In the genomic region with DNA sequence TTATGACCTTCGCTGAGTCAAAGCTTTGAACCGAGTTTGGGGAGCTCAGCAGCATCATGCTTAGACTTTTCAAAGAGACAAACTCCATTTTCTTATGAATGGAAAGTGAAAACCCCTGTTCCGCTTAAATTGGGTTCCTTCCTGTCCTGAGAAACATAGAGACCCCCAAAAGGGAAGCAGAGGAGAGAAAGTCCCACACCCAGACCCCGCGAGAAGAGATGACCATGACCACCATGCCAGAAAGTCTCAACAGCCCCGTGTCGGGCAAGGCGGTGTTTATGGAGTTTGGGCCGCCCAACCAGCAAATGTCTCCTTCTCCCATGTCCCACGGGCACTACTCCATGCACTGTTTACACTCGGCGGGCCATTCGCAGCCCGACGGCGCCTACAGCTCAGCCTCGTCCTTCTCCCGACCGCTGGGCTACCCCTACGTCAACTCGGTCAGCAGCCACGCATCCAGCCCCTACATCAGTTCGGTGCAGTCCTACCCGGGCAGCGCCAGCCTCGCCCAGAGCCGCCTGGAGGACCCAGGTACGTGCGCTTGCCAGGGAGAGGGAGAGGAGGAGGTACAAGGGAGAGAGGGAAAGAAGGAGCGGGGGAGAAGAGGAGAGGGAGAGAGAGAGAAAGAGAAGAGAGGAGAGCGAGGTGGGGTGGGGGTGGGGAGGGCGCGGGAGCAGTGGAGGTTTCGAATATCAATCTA, we compare ENCODE assay signal across 8 cellular contexts. TPM values are rescaled to one million over a fixed set of nuclear protein-coding genes. Genes with fewer than 3 reads are reported as not detected.
DNase-seq lines count a peak whose midpoint lies in the region; ATAC-seq and TF ChIP-seq lines count a peak whose summit lies in the region.

A gene (plus strand): TSS at position 48 of the 700 bp plus-strand sequence. CDS start 171 bp downstream, at position 219.

- no peaks in the 10 kb centered on the region for H3K9me3 ChIP-seq in ES-I3 (ENCODE audit: control insufficient read depth, insufficient read depth, low read length)
- no peaks in the 10 kb centered on the region for H3K9me3 ChIP-seq in ectodermal cell (ENCODE audit: control insufficient read depth, low read length)
- H3K9me3 ChIP-seq in neuron (ENCODE audit: low read length): no peaks in the 10 kb centered on the region

- 1 to 2% methylated on average over 30 to 31 of the region's 34 CpGs for WGBS in ectodermal cell, 2 experiments

- no peaks in the 10 kb centered on the region for H3K36me3 ChIP-seq in ES-I3 (ENCODE audit: insufficient read depth, low read length)
- H3K36me3 ChIP-seq in ectodermal cell (ENCODE audit: control insufficient read depth, insufficient read depth, low read length): no peaks in the 10 kb centered on the region
- H3K36me3 ChIP-seq in neuron (ENCODE audit: insufficient read depth, low read length): no peaks in the 10 kb centered on the region

- peak within 1 kb of the TSS; percentile 54; the same call in 1 of the 2 replicates for H3K9ac ChIP-seq in ES-I3 (ENCODE audit: low read depth, low read length)

- no peak within 1 kb of the TSS for H3K27ac ChIP-seq in ectodermal cell (ENCODE audit: insufficient read depth, low read depth, low read length, poor library complexity, severe bottlenecking)

- DNase-seq in NCI-H69 (lab: John Stamatoyannopoulos, UW): peak; percentile 71
- DNase-seq in NCI-H1930 (lab: John Stamatoyannopoulos, UW): no peak
- DNase-seq in GM20000 (ENCODE audit: low spot score): no peak
- no peak for DNase-seq in kidney glomerular epithelial cell (lab: John Stamatoyannopoulos, UW)

- H3K4me1 ChIP-seq in ES-I3 (ENCODE audit: insufficient read depth, low read length) (peaks cover 12% of the 10 kb centered on the region), ectodermal cell (ENCODE audit: control insufficient read depth, insufficient read depth, low read length) (peaks cover 42% of the 10 kb centered on the region), neuron (ENCODE audit: insufficient read depth, low read length) (peaks cover 25% of the 10 kb centered on the region)

- peaks cover 100% of the 10 kb centered on the region for H3K27me3 ChIP-seq in ectodermal cell (ENCODE audit: control insufficient read depth, insufficient read depth, low read length, poor library complexity, severe bottlenecking)
- peaks cover 95% of the 10 kb centered on the region for H3K27me3 ChIP-seq in neuron (ENCODE audit: insufficient read depth, low read length)

- H3K4me3 ChIP-seq in ectodermal cell (ENCODE audit: insufficient read depth, low read depth, low read length) (peak within 1 kb of the TSS; percentile 31), neuron (ENCODE audit: low read length) (peak within 1 kb of the TSS; percentile 55)

- peak within 1 kb of the TSS; percentile 87 for H2AFZ ChIP-seq in neuron (ENCODE audit: low read depth, low read length)

- no peak for TF ChIP-seq CTCF in GM20000 (IDR thresholded peaks at IDR 0.05; ENCODE audit: extremely low read depth, missing control alignments)

- peak; percentile 17 for ATAC-seq in GM21786 (IDR thresholded peaks at IDR 0.05; ENCODE audit: unreplicated experiment)

RNA-seq across cellular contexts. Expression of the gene that starts here (rescaled TPM):
- polyA plus RNA-seq in ectodermal cell (2013, experiment 1 of 4): 0.28 TPM
- polyA plus RNA-seq in ectodermal cell (2013, experiment 2 of 4): 0.32 TPM
- 0.16 TPM for polyA plus RNA-seq in ectodermal cell (2013, experiment 3 of 4)
- 0.89 TPM for polyA plus RNA-seq in ectodermal cell (2013, experiment 4 of 4)
